Comparison of ENCODE assay signal across 9 cellular contexts in genomic region chr20:32110727-32111126, GRCh38. TPM values are rescaled to one million over a fixed set of nuclear protein-coding genes. Genes with fewer than 3 reads are reported as not detected.
DNase-seq lines count a peak whose midpoint lies in the region; ATAC-seq and TF ChIP-seq lines count a peak whose summit lies in the region.
"Had no signal": no experiment of that assay in that cellular context is flagged by ENCODE, and none has a peak within 500 bp of the region (broad histone marks: within the 10 kb centered on the region; RNA-seq: fewer than 3 reads in every experiment).

No MANE protein-coding gene starts in this region.

- no peak overlapping the region for H2AFZ ChIP-seq in PC-3 (ENCODE audit: low read length)

- no peak for DNase-seq in Caco-2
- DNase-seq in PC-3 = no peak
- no peak for DNase-seq in endothelial cell (ENCODE audit: low spot score)
- DNase-seq in NCI-H1694 (lab: John Stamatoyannopoulos, UW) = no peak
- no peak for DNase-seq in NCI-H1092 (lab: John Stamatoyannopoulos, UW)
- no peak for DNase-seq in NCI-H128 (lab: John Stamatoyannopoulos, UW; ENCODE audit: unreplicated experiment)
- DNase-seq: NCI-H1105 had no signal

- H3K36me3 ChIP-seq in Caco-2 (ENCODE audit: control insufficient read depth, insufficient read depth, low read length) (no peaks in the 10 kb centered on the region), PC-3 (ENCODE audit: low read depth, low read length) (no peaks in the 10 kb centered on the region), neutrophil (peaks cover 4% of the 10 kb centered on the region)

- intact Hi-C loops in Caco-2 (cut with micrococcal nuclease; ENCODE audit: unreplicated experiment) = no loop called here
- intact Hi-C loops in PC-3 (cut with micrococcal nuclease) = no loop called here

- ATAC-seq in PC-3 = no peak
- no peak for ATAC-seq in HG03097 (IDR thresholded peaks at IDR 0.05; ENCODE audit: low FRiP score, unreplicated experiment)

- no peaks in the 10 kb centered on the region for H3K9me3 Mint-ChIP-seq in Caco-2 (ENCODE audit: unreplicated experiment)
- H3K9me3 Mint-ChIP-seq in endothelial cell (ENCODE audit: unreplicated experiment) = no peaks in the 10 kb centered on the region

- H3K4me1 Mint-ChIP-seq in Caco-2 (ENCODE audit: low read depth, unreplicated experiment) (peaks cover 7% of the 10 kb centered on the region), endothelial cell (ENCODE audit: unreplicated experiment) (peaks cover 23% of the 10 kb centered on the region)

- POLR2A ChIA-PET in Caco-2 (lab: Charles Lee) (interaction anchor here (0.5 kb wide), 1 partner anchor 288 kb away, joined by 5 read pairs; no protein-coding TSS in a partner anchor), PC-3 (lab: Charles Lee; ENCODE audit: unreplicated experiment) (no interaction called here)

- CTCF ChIA-PET in Caco-2 (lab: Charles Lee) (interaction anchor here (1.3 to 1.7 kb wide), 2 partner anchors 18 to 93 kb away, joined by 4 to 8 read pairs; no protein-coding TSS in a partner anchor), PC-3 (lab: Charles Lee) (no interaction called here)

- H3K4me2 ChIP-seq in PC-3 (ENCODE audit: low read length) = peak overlapping the region; percentile 98

- H3K27ac ChIP-seq in PC-3 (ENCODE audit: low read length) (no peak overlapping the region), neutrophil (peak overlapping the region; percentile 96)

- H3K4me1 ChIP-seq in Caco-2 (peaks cover 12% of the 10 kb centered on the region), PC-3 (ENCODE audit: insufficient read depth, low read length) (peaks cover 12% of the 10 kb centered on the region), neutrophil (ENCODE audit: control insufficient read depth in 1 of 2, insufficient read depth in 1 of 2, low read depth in 1 of 2, low read length in 1 of 2) (peaks cover 54% of the 10 kb centered on the region in 2 experiments)

- TF ChIP-seq CTCF in Caco-2 (IDR thresholded peaks at IDR 0.05; ENCODE audit: insufficient read depth in 1 of 2, low read depth in 1 of 2, low read length in 1 of 2, severe bottlenecking in 1 of 2, unreplicated experiment in 1 of 2) (no peak), PC-3 (conservative IDR thresholded peaks at IDR 0.05; ENCODE audit: low read depth, low read length) (no peak), endothelial cell (IDR thresholded peaks at IDR 0.05; ENCODE audit: unreplicated experiment) (no peak), neutrophil (IDR thresholded peaks at IDR 0.05) (no peak)

- peak overlapping the region; percentile 97 for H3K9ac ChIP-seq in PC-3 (ENCODE audit: low read length)

- BruUV-seq in Caco-2 (replicated peaks; lab: Mats Ljungman, UMichigan) (TSS peak; percentile 40), PC-3 (replicated peaks; lab: Mats Ljungman, UMichigan) (no TSS peak)

- peaks cover 4% of the 10 kb centered on the region; the same call in 1 of the 2 replicates for H4K20me1 ChIP-seq in PC-3 (ENCODE audit: low read length)

- H3K4me3 ChIP-seq in Caco-2 (ENCODE audit: low read depth, low read length) (peak overlapping the region; percentile 66), PC-3 (ENCODE audit: low read length) (peak overlapping the region; percentile 95), neutrophil (ENCODE audit: low read depth in 1 of 2, low read length in 1 of 2) (peak overlapping the region; percentile 93 to 96)

- H3K9me3 ChIP-seq in Caco-2 (no peaks in the 10 kb centered on the region), PC-3 (ENCODE audit: low read length) (no peaks in the 10 kb centered on the region), neutrophil (no peaks in the 10 kb centered on the region)

- H3K27ac Mint-ChIP-seq in Caco-2 (ENCODE audit: unreplicated experiment) (peak overlapping the region; percentile 97), endothelial cell (ENCODE audit: unreplicated experiment) (peak overlapping the region; percentile 100)

- H3K27me3 Mint-ChIP-seq in Caco-2 (ENCODE audit: insufficient read depth, unreplicated experiment) = peaks cover 6% of the 10 kb centered on the region
- peaks cover 3% of the 10 kb centered on the region for H3K27me3 Mint-ChIP-seq in endothelial cell (ENCODE audit: unreplicated experiment)

- H3K36me3 Mint-ChIP-seq in Caco-2 (ENCODE audit: insufficient read depth, unreplicated experiment) (peaks cover 27% of the 10 kb centered on the region), endothelial cell (ENCODE audit: low read depth, unreplicated experiment) (peaks cover 4% of the 10 kb centered on the region)

- no peaks in the 10 kb centered on the region for H3F3A ChIP-seq in PC-3 (ENCODE audit: low read length, unreplicated experiment)

- peaks cover 61% of the 10 kb centered on the region for H3K79me2 ChIP-seq in PC-3 (ENCODE audit: low read length)

- H3K4me3 Mint-ChIP-seq in Caco-2 (ENCODE audit: unreplicated experiment) (peak overlapping the region; percentile 93), endothelial cell (ENCODE audit: unreplicated experiment) (peak overlapping the region; percentile 99)

- no peaks in the 10 kb centered on the region for H3K9me2 ChIP-seq in PC-3 (replicated peaks; ENCODE audit: low read length)

- H3K27me3 ChIP-seq in Caco-2 (replicated peaks; ENCODE audit: control insufficient read depth, insufficient read depth, low read length) (no peaks in the 10 kb centered on the region), PC-3 (ENCODE audit: low read length) (no peaks in the 10 kb centered on the region), neutrophil (no peaks in the 10 kb centered on the region)

RNA-seq across cellular contexts. Expression of gene TM9SF4, which starts 1.2 kb away (rescaled TPM):
- total RNA-seq in Caco-2 (2022) (130 and 138 TPM in 2 replicates), PC-3 (2014; rRNA removed) (32.6 and 33.9 TPM in 2 replicates), endothelial cell (ENCODE audit: unreplicated experiment) (46.0 TPM)

RNA-seq across cellular contexts. Expression of gene HCK, which starts 58.7 kb away (rescaled TPM):
- not detected in 2 replicates for total RNA-seq in Caco-2 (2022)
- total RNA-seq in PC-3 (2014; rRNA removed) = not detected in 2 replicates
- total RNA-seq in endothelial cell (ENCODE audit: unreplicated experiment) = 0.54 TPM
